1 cellular context compared by ENCODE assay signal in genomic region chr11:72225411-72225951, GRCh38.
TF ChIP-seq lines count a peak whose summit lies in the region.

No MANE protein-coding gene starts in this region.

TF ChIP-seq in HepG2, 621 proteins besides CTCF, POLR2A, EP300 and RAD21:
- no peak for TF ChIP-seq ZBED4 (CRISPR knock-in tag; IDR thresholded peaks at IDR 0.05; ENCODE audit: borderline replicate concordance)
- TF ChIP-seq GATA4 (IDR thresholded peaks at IDR 0.05; ENCODE audit: borderline replicate concordance, low read depth): no peak
- TF ChIP-seq GLMP (CRISPR knock-in tag; IDR thresholded peaks at IDR 0.05; ENCODE audit: borderline replicate concordance): no peak
- no peak for TF ChIP-seq RBFOX2 (IDR thresholded peaks at IDR 0.05; ENCODE audit: low read depth, low read length)
- no peak for TF ChIP-seq CBX2 (IDR thresholded peaks at IDR 0.05; ENCODE audit: low read depth, low read length)
- TF ChIP-seq CBX2 (CRISPR knock-in tag; IDR thresholded peaks at IDR 0.05; ENCODE audit: low read depth): no peak
- TF ChIP-seq PITX1 (CRISPR knock-in tag; IDR thresholded peaks at IDR 0.05): no peak
- peak; percentile 19; the same call in 1 of the 2 replicates for TF ChIP-seq KDM2A (CRISPR knock-in tag; IDR thresholded peaks at IDR 0.05; ENCODE audit: borderline replicate concordance, low read depth)
- TF ChIP-seq ZNF605 (CRISPR knock-in tag; IDR thresholded peaks at IDR 0.05): 0 out of 2 replicates have a peak, but pooled peaks have one; percentile 18
- no peak for TF ChIP-seq MATR3 (CRISPR knock-in tag; IDR thresholded peaks at IDR 0.05)
- peak; percentile 28; the same call in 1 of the 2 replicates for TF ChIP-seq TBX2 (CRISPR knock-in tag; IDR thresholded peaks at IDR 0.05; ENCODE audit: borderline replicate concordance)
- TF ChIP-seq EHMT2 (IDR thresholded peaks at IDR 0.05; ENCODE audit: borderline replicate concordance, low read depth, low read length): no peak
- peak; percentile 29 for TF ChIP-seq AGO1 (IDR thresholded peaks at IDR 0.05; ENCODE audit: low read depth, low read length, poor library complexity, severe bottlenecking)
- no peak for TF ChIP-seq TEF (CRISPR knock-in tag; IDR thresholded peaks at IDR 0.05)
- TF ChIP-seq HOXA7 (CRISPR knock-in tag; IDR thresholded peaks at IDR 0.05): no peak
